ENCODE assay signal across 16 cellular contexts in genomic region chr1:2522230-2522629, GRCh38. TPM values are rescaled to one million over a fixed set of nuclear protein-coding genes. Genes with fewer than 3 reads are reported as not detected.
DNase-seq lines count a peak whose midpoint lies in the region; ATAC-seq and TF ChIP-seq lines count a peak whose summit lies in the region.
"Had no signal": no experiment of that assay in that cellular context is flagged by ENCODE, and none has a peak within 500 bp of the region (broad histone marks: within the 10 kb centered on the region; RNA-seq: fewer than 3 reads in every experiment).

No MANE protein-coding gene starts in this region.

- H3K36me3 Mint-ChIP-seq in activated CD8-positive, alpha-beta T cell treated with anti-CD3 and anti-CD28 coated beads, Interleukin-2, amount 10 ng/mL, durations not matched to agents 7 days and 5 days (ENCODE audit: low read depth), result peaks cover 38% of the 10 kb centered on the region
- no peaks in the 10 kb centered on the region for H3K36me3 Mint-ChIP-seq in glutamatergic neuron (ENCODE audit: unreplicated experiment)
- H3K36me3 Mint-ChIP-seq in stimulated activated naive B cell treated with anti-CD40 and anti-IgM and Interleukin-4, amounts not matched to agents 10 μg/mL and 1 μg/mL and 100 μg/mL, for 72 hours, result peaks cover 25 to 31% of the 10 kb centered on the region in 2 donors

- peaks cover 47% of the 10 kb centered on the region for H3K36me3 ChIP-seq in BLaER1
- peaks cover 32 to 58% (median 42%) of the 10 kb centered on the region in 11 experiments for H3K36me3 ChIP-seq in BLaER1 treated with 17β-estradiol and CSF1 and Interleukin-3, amounts not matched to agents 10 nM and 100 nM
- H3K36me3 ChIP-seq in MG63, result peaks cover 15% of the 10 kb centered on the region; the same call in 1 of the 2 replicates

- CTCF ChIA-PET in activated CD8-positive, alpha-beta T cell treated with anti-CD3 and anti-CD28 coated beads, Interleukin-2, amount 10 ng/mL, durations not matched to agents 7 days and 5 days (lab: Charles Lee), result no interaction called here

- ATAC-seq in activated CD8-positive, alpha-beta T cell treated with anti-CD3 and anti-CD28 coated beads, Interleukin-2, amount 10 ng/mL, durations not matched to agents 7 days and 5 days, result no peak
- no peak for ATAC-seq in stimulated activated naive B cell treated with anti-CD40 and anti-IgM and Interleukin-4, amounts not matched to agents 10 μg/mL and 1 μg/mL and 100 μg/mL, for 72 hours (replicated peaks)
- ATAC-seq: GM12878, Panc1 had no signal

- H3K27me3 Mint-ChIP-seq in activated CD8-positive, alpha-beta T cell treated with anti-CD3 and anti-CD28 coated beads, Interleukin-2, amount 10 ng/mL, durations not matched to agents 7 days and 5 days (ENCODE audit: low read depth), result peaks cover 3% of the 10 kb centered on the region
- peaks cover 6% of the 10 kb centered on the region for H3K27me3 Mint-ChIP-seq in glutamatergic neuron (ENCODE audit: unreplicated experiment)
- H3K27me3 Mint-ChIP-seq in stimulated activated naive B cell treated with anti-CD40 and anti-IgM and Interleukin-4, amounts not matched to agents 10 μg/mL and 1 μg/mL and 100 μg/mL, for 72 hours, result no peaks in the 10 kb centered on the region

- H3K4me3 Mint-ChIP-seq in activated CD8-positive, alpha-beta T cell treated with anti-CD3 and anti-CD28 coated beads, Interleukin-2, amount 10 ng/mL, durations not matched to agents 7 days and 5 days, result no peak overlapping the region
- peak overlapping the region; percentile 17 for H3K4me3 Mint-ChIP-seq in glutamatergic neuron (ENCODE audit: unreplicated experiment)
- H3K4me3 Mint-ChIP-seq in stimulated activated naive B cell treated with anti-CD40 and anti-IgM and Interleukin-4, amounts not matched to agents 10 μg/mL and 1 μg/mL and 100 μg/mL, for 72 hours, result no peak overlapping the region

- peak overlapping the region; percentile 16; the same call in 1 of the 2 replicates for H3K9ac ChIP-seq in BLaER1
- H3K9ac ChIP-seq in BLaER1 treated with 17β-estradiol and CSF1 and Interleukin-3, amounts not matched to agents 10 nM and 100 nM, result peak overlapping the region in 2 of 11 experiments; percentile 11 to 31; a peak in 3 of 22 replicates

- H3K27ac Mint-ChIP-seq in activated CD8-positive, alpha-beta T cell treated with anti-CD3 and anti-CD28 coated beads, Interleukin-2, amount 10 ng/mL, durations not matched to agents 7 days and 5 days, result peak overlapping the region; percentile 91
- H3K27ac Mint-ChIP-seq in glutamatergic neuron (ENCODE audit: unreplicated experiment), result no peak overlapping the region
- no peak overlapping the region for H3K27ac Mint-ChIP-seq in stimulated activated naive B cell treated with anti-CD40 and anti-IgM and Interleukin-4, amounts not matched to agents 10 μg/mL and 1 μg/mL and 100 μg/mL, for 72 hours

- no peaks in the 10 kb centered on the region for H3K9me3 Mint-ChIP-seq in activated CD8-positive, alpha-beta T cell treated with anti-CD3 and anti-CD28 coated beads, Interleukin-2, amount 10 ng/mL, durations not matched to agents 7 days and 5 days (ENCODE audit: insufficient read depth)
- peaks cover 7% of the 10 kb centered on the region for H3K9me3 Mint-ChIP-seq in glutamatergic neuron (ENCODE audit: unreplicated experiment)
- no peaks in the 10 kb centered on the region for H3K9me3 Mint-ChIP-seq in stimulated activated naive B cell treated with anti-CD40 and anti-IgM and Interleukin-4, amounts not matched to agents 10 μg/mL and 1 μg/mL and 100 μg/mL, for 72 hours

- DNase-seq in activated CD8-positive, alpha-beta T cell treated with anti-CD3 and anti-CD28 coated beads, Interleukin-2, amount 10 ng/mL, durations not matched to agents 7 days and 5 days, result no peak
- DNase-seq in glutamatergic neuron (no peak), NCI-H1417 treated with DMSO at 0.1 percent for 48 hours (lab: John Stamatoyannopoulos, UW) (no peak), MG63 (no peak)
- DNase-seq in stimulated activated naive B cell treated with anti-CD40 and anti-IgM and Interleukin-4, amounts not matched to agents 10 μg/mL and 1 μg/mL and 100 μg/mL, for 72 hours, result no peak
- DNase-seq: H7, IMR-90, Kasumi-1, NCI-H1417, NCI-H2029 treated with DMSO at 0.1 percent for 48 hours, NCI-H510A treated with DMSO at 0.1 percent for 48 hours, SHP77 had no signal

- peaks cover 88% of the 10 kb centered on the region for H3K4me1 ChIP-seq in BLaER1
- peaks cover 27 to 91% (median 87%) of the 10 kb centered on the region in 10 experiments for H3K4me1 ChIP-seq in BLaER1 treated with 17β-estradiol and CSF1 and Interleukin-3, amounts not matched to agents 10 nM and 100 nM

- POLR2A ChIA-PET in activated CD8-positive, alpha-beta T cell treated with anti-CD3 and anti-CD28 coated beads, Interleukin-2, amount 10 ng/mL, durations not matched to agents 7 days and 5 days (lab: Charles Lee), result no interaction called here

- peaks cover 38% of the 10 kb centered on the region for H3K4me1 Mint-ChIP-seq in activated CD8-positive, alpha-beta T cell treated with anti-CD3 and anti-CD28 coated beads, Interleukin-2, amount 10 ng/mL, durations not matched to agents 7 days and 5 days (ENCODE audit: low read depth)
- peaks cover 24% of the 10 kb centered on the region for H3K4me1 Mint-ChIP-seq in glutamatergic neuron (ENCODE audit: low read depth, unreplicated experiment)
- H3K4me1 Mint-ChIP-seq in stimulated activated naive B cell treated with anti-CD40 and anti-IgM and Interleukin-4, amounts not matched to agents 10 μg/mL and 1 μg/mL and 100 μg/mL, for 72 hours, result peaks cover 25 to 38% of the 10 kb centered on the region in 2 donors

- no peaks in the 10 kb centered on the region for H3K9me3 ChIP-seq in BLaER1
- no peaks in the 10 kb centered on the region for H3K9me3 ChIP-seq in BLaER1 treated with 17β-estradiol and CSF1 and Interleukin-3, amounts not matched to agents 10 nM and 100 nM (replicated peaks in 1 of 11)
- no peaks in the 10 kb centered on the region for H3K9me3 ChIP-seq in MG63

- H3K4me2 ChIP-seq in BLaER1, result peak overlapping the region; percentile 79
- peak overlapping the region in 7 of 11 experiments; percentile 20 to 98 (median 72); a peak in 12 of 22 replicates for H3K4me2 ChIP-seq in BLaER1 treated with 17β-estradiol and CSF1 and Interleukin-3, amounts not matched to agents 10 nM and 100 nM

- no peak overlapping the region for H3K4me3 ChIP-seq in BLaER1
- no peak overlapping the region for H3K4me3 ChIP-seq in BLaER1 treated with 17β-estradiol and CSF1 and Interleukin-3, amounts not matched to agents 10 nM and 100 nM
- H3K4me3 ChIP-seq in MG63, result no peak overlapping the region

- no peak for TF ChIP-seq CTCF in glutamatergic neuron (IDR thresholded peaks at IDR 0.05; ENCODE audit: partially characterized antibody, unreplicated experiment)

- H3K27me3 ChIP-seq in BLaER1, result peaks cover 6% of the 10 kb centered on the region
- H3K27me3 ChIP-seq in BLaER1 treated with 17β-estradiol and CSF1 and Interleukin-3, amounts not matched to agents 10 nM and 100 nM, result peaks cover 6% of the 10 kb centered on the region in 11 experiments
- H3K27me3 ChIP-seq in MG63, result no peaks in the 10 kb centered on the region

- peaks cover 92% of the 10 kb centered on the region for H4K20me1 ChIP-seq in BLaER1
- peaks cover 80 to 94% (median 90%) of the 10 kb centered on the region in 11 experiments for H4K20me1 ChIP-seq in BLaER1 treated with 17β-estradiol and CSF1 and Interleukin-3, amounts not matched to agents 10 nM and 100 nM

- no peak overlapping the region for H3K27ac ChIP-seq in BLaER1
- H3K27ac ChIP-seq in BLaER1 treated with 17β-estradiol and CSF1 and Interleukin-3, amounts not matched to agents 10 nM and 100 nM, result no peak overlapping the region

RNA-seq across cellular contexts. Expression of gene PANK4, which starts 4.2 kb away (rescaled TPM):
- total RNA-seq in activated CD8-positive, alpha-beta T cell treated with anti-CD3 and anti-CD28 coated beads, Interleukin-2, amount 10 ng/mL, durations not matched to agents 7 days and 5 days, result 10 to 100 TPM; 55.9 to 66.8 TPM
- total RNA-seq in glutamatergic neuron (ENCODE audit: unreplicated experiment), result 58.5 TPM
- 16.6 and 17.3 TPM in 2 replicates for total RNA-seq in MG63 (2014; rRNA removed; shearing (Covaris generic); ENCODE audit: low replicate concordance)

RNA-seq across cellular contexts. Expression of gene HES5, which starts 7.8 kb away (rescaled TPM):
- not detected for total RNA-seq in activated CD8-positive, alpha-beta T cell treated with anti-CD3 and anti-CD28 coated beads, Interleukin-2, amount 10 ng/mL, durations not matched to agents 7 days and 5 days
- total RNA-seq in glutamatergic neuron (ENCODE audit: unreplicated experiment), result 21.2 TPM
- total RNA-seq in MG63 (2014; rRNA removed; shearing (Covaris generic); ENCODE audit: low replicate concordance), result not detected in 2 replicates
- total RNA-seq: IMR-90 had no signal

RNA-seq across cellular contexts. Expression of gene TNFRSF14, which starts 33.9 kb away (rescaled TPM):
- total RNA-seq in activated CD8-positive, alpha-beta T cell treated with anti-CD3 and anti-CD28 coated beads, Interleukin-2, amount 10 ng/mL, durations not matched to agents 7 days and 5 days, result 10 to 100 TPM; 85.8 to 86.5 TPM
- 1.2 TPM for total RNA-seq in glutamatergic neuron (ENCODE audit: unreplicated experiment)
- 0.15 and 4.5 TPM in 2 replicates for total RNA-seq in MG63 (2014; rRNA removed; shearing (Covaris generic); ENCODE audit: low replicate concordance)

RNA-seq across cellular contexts. Expression of gene PLCH2, which starts 46.1 kb away (rescaled TPM):
- total RNA-seq in activated CD8-positive, alpha-beta T cell treated with anti-CD3 and anti-CD28 coated beads, Interleukin-2, amount 10 ng/mL, durations not matched to agents 7 days and 5 days, result 10 to 100 TPM in 1 of 2 experiments, 1 to 10 TPM in 1; 9.8 to 11.8 TPM
- total RNA-seq in glutamatergic neuron (ENCODE audit: unreplicated experiment), result 61.4 TPM
- not detected in 2 replicates for total RNA-seq in MG63 (2014; rRNA removed; shearing (Covaris generic); ENCODE audit: low replicate concordance)

Comparison
In these comparisons a context has a peak if more than half of its experiments do, and no peak if none do; other contexts are left out.
1. RNA of gene HES5, which starts 7.8 kb away (total RNA-seq): 21.2 TPM in glutamatergic neuron (single experiment); not detected in activated CD8-positive, alpha-beta T cell treated with anti-CD3 and anti-CD28 coated beads, Interleukin-2, amount 10 ng/mL, durations not matched to agents 7 days and 5 days and not detected in MG63; every median in the first group is over 10 times any median in the second.
2. RNA of gene TNFRSF14, which starts 33.9 kb away (total RNA-seq): 85.8 to 86.5 TPM in activated CD8-positive, alpha-beta T cell treated with anti-CD3 and anti-CD28 coated beads, Interleukin-2, amount 10 ng/mL, durations not matched to agents 7 days and 5 days; 0.15 to 4.5 TPM in MG63 and 1.2 TPM in glutamatergic neuron (single experiment); every median in the first group is over 10 times any median in the second.